ENCODE assay signal across 26 cellular contexts in genomic region chr15:57401546-57401945, GRCh38. TPM values are rescaled to one million over a fixed set of nuclear protein-coding genes. Genes with fewer than 3 reads are reported as not detected.
"Had no signal": no experiment of that assay in that cellular context is flagged by ENCODE, and none has a peak within 500 bp of the region (broad histone marks: within the 10 kb centered on the region; RNA-seq: fewer than 3 reads in every experiment).

No MANE protein-coding gene starts in this region.

- ATAC-seq: activated CD4-positive, CD25-positive, alpha-beta regulatory T cell treated with anti-CD3 and anti-CD28 coated beads, Interleukin-2, amount 50 U/mL, for 24 hours; activated CD8-positive, alpha-beta T cell treated with anti-CD3 and anti-CD28 coated beads for 36 hours; activated T-cell treated with anti-CD3 and anti-CD28 coated beads, Interleukin-2, amount 50 U/mL, for 72 hours had no signal

- H3K27ac ChIP-seq: adrenal gland, brain microvascular endothelial cell, Peyer's patch, SJSA1 had no signal

- H3K4me1 ChIP-seq: adrenal gland, Peyer's patch had no signal

- H3K27me3 ChIP-seq: adrenal gland, brain microvascular endothelial cell, MG63, Peyer's patch, SJSA1 had no signal

- DNase-seq: activated CD4-positive, alpha-beta T cell treated with anti-CD3 and anti-CD28 coated beads for 4 hours; activated CD8-positive, alpha-beta memory T cell treated with anti-CD3 and anti-CD28 coated beads, Interleukin-2, amount 50 U/mL, for 4 hours; activated CD8-positive, alpha-beta T cell treated with anti-CD3 and anti-CD28 coated beads for 36 hours; activated gamma-delta T cell treated with Interleukin-2 at 50 U/mL for 16 hours; activated naive CD4-positive, alpha-beta T cell treated with anti-CD3 and anti-CD28 coated beads, Interleukin-2, amount 50 U/mL, for 16 hours; activated naive CD8-positive, alpha-beta T cell treated with anti-CD3 and anti-CD28 coated beads, Interleukin-2, amount 10 ng/mL, durations not matched to agents 7 days and 5 days; activated T-cell treated with anti-CD3 and anti-CD28 coated beads, Interleukin-2, amount 50 U/mL, for 72 hours; adrenal gland; anterior cingulate cortex; brain microvascular endothelial cell; cerebellar nuclear complex; Kasumi-1; KBM-7; MG63; MV-4-11; NCI-H1105; NCI-H1436; NCI-H187; NCI-H2081; NCI-H446; NCI-H524; Peyer's patch; SHP77 had no signal

- H3K36me3 ChIP-seq: adrenal gland, brain microvascular endothelial cell, MG63, Peyer's patch, SJSA1 had no signal

- H3K9me3 ChIP-seq: adrenal gland, MG63, Peyer's patch, SJSA1 had no signal

- H3K4me3 ChIP-seq: adrenal gland, MG63, Peyer's patch, SJSA1 had no signal

RNA-seq across cellular contexts. Expression of gene CGNL1, which starts 25.2 kb away (rescaled TPM):
- total RNA-seq: activated CD8-positive, alpha-beta T cell treated with anti-CD3 and anti-CD28 coated beads for 36 hours; activated naive CD8-positive, alpha-beta T cell treated with anti-CD3 and anti-CD28 coated beads, Interleukin-2, amount 10 ng/mL, durations not matched to agents 7 days and 5 days; activated T-cell treated with anti-CD3 and anti-CD28 coated beads, Interleukin-2, amount 50 U/mL, for 72 hours; activated T-helper 2 cell treated with anti-CD3 and anti-CD28 coated beads, Interferon-gamma antibody, Interleukin-2, Interleukin-4, amounts not matched to agents 10 μg/mL and 5 μg/mL and 100 μg/mL, durations not matched to agents 14 hours and 24 hours and 36 hours had no signal
